Comparison of ENCODE assay signal across 8 cellular contexts in genomic region chr1:155001688-155002474, GRCh38. TPM values are rescaled to one million over a fixed set of nuclear protein-coding genes. Genes with fewer than 3 reads are reported as not detected.
DNase-seq lines count a peak whose midpoint lies in the region; ATAC-seq and TF ChIP-seq lines count a peak whose summit lies in the region.

No MANE protein-coding gene starts in this region.

- in situ Hi-C loops in GM18951 (cut with MboI; ENCODE audit: low sequenced_read_pairs, unreplicated experiment), result no loop called here

- ATAC-seq in HG03378 (IDR thresholded peaks at IDR 0.05; ENCODE audit: unreplicated experiment), result peak; percentile 49

- TF ChIP-seq POLR2A in GM18951 (IDR thresholded peaks at IDR 0.05; ENCODE audit: extremely low read depth, insufficient read depth, insufficient read length), result peak; percentile 1

- DNase-seq in AG08396 (ENCODE audit: low spot score) (peak; percentile 100), NCI-H510A (lab: John Stamatoyannopoulos, UW) (peak; percentile 99), cerebellum (ENCODE audit: low spot score) (peak; percentile 100), kidney glomerular epithelial cell (lab: John Stamatoyannopoulos, UW) (peak; percentile 96)
- DNase-seq in activated CD4-positive, alpha-beta T cell treated with anti-CD3 and anti-CD28 coated beads for 24 hours (ENCODE audit: low read depth in 2 of 2), result peak; percentile 99
- DNase-seq in stimulated activated CD4-positive, alpha-beta T cell treated with anti-CD3 and anti-CD28 coated beads, Interleukin-15, amount 100 ng/mL, for 24 hours, result peak; percentile 100

RNA-seq across cellular contexts. Expression of gene ZBTB7B, which starts 0.7 kb away (rescaled TPM):
- total RNA-seq in cerebellum, result 2.4 TPM

RNA-seq across cellular contexts. Expression of gene LENEP, which starts 8.5 kb away (rescaled TPM):
- 1.5 TPM for total RNA-seq in cerebellum

RNA-seq across cellular contexts. Expression of gene FLAD1, which starts 18.7 kb away (rescaled TPM):
- total RNA-seq in cerebellum, result 16.8 TPM

RNA-seq across cellular contexts. Expression of gene CKS1B, which starts 27.4 kb away (rescaled TPM):
- 26.5 TPM for total RNA-seq in cerebellum

RNA-seq across cellular contexts. Expression of gene SHC1, which starts 31.3 kb away (rescaled TPM):
- 16.7 TPM for total RNA-seq in cerebellum

Comparison
In these comparisons a context has a peak if more than half of its experiments do, and no peak if none do; other contexts are left out.
1. Peak in every context shown above with its lines: DNase-seq and ATAC-seq.